In the genomic region with DNA sequence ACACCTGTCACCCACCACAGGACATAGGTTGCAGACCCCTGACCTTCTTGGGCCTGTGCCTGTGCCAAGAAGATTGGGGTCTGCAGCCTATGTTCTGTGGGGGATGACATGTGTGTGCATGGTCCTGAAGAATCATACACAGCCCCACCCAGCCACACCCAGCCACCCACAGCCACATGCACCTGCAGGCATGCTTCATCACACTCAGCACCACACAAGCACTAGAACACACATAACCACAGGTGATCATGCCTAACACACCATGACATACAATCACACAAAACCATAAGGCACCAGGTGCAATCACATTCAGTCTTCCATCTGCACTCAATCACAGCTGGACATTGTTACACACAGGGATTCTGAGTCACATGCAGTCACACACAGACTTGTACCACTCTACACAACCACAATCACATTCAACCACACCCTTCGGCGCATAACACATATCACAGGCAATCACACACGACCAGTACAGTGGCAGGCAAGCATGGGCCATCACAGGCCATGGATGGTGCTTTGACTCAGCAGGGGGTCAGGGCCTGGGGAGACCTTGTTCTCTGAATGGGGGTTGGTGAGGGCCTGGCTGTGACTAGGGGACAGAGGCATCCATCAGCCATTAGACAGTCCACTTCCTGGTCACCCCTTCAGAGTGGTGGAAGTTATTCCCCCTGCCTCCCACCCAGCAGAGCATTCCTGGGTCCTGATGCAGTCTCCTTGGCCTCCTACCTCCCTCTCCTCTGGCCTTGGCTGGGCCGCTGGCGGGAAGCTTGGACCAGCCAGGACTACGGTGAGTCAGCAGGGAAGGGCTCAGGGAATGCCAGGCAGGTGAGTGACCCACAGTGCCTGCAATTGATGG, we compare ENCODE assay signal across 2 cellular contexts.
TF ChIP-seq lines count a peak whose summit lies in the region.

No MANE protein-coding gene starts in this region.

TF ChIP-seq in H1, 55 proteins besides CTCF, POLR2A, EP300 and RAD21:
- TF ChIP-seq CTBP2 (IDR thresholded peaks at IDR 0.05; ENCODE audit: borderline replicate concordance, insufficient read depth, insufficient read length, low read length) (no peak), JUND (IDR thresholded peaks at IDR 0.05; ENCODE audit: low read length) (no peak), KDM1A (IDR thresholded peaks at IDR 0.05; ENCODE audit: borderline replicate concordance, low read length) (no peak), TAF7 (optimal IDR thresholded peaks at IDR 0.05; ENCODE audit: borderline replicate concordance, low read depth, low read length) (no peak), EZH2 (IDR thresholded peaks at IDR 0.05; ENCODE audit: low read depth, low read length, severe bottlenecking) (no peak), PHF8 (conservative IDR thresholded peaks at IDR 0.05; ENCODE audit: low read depth, low read length) (no peak), ATF3 (IDR thresholded peaks at IDR 0.05; ENCODE audit: insufficient read depth, low read depth, low read length) (no peak), TAF1 (IDR thresholded peaks at IDR 0.05; ENCODE audit: low read depth, low read length) (no peak), TEAD4 (IDR thresholded peaks at IDR 0.05; ENCODE audit: low read depth, low read length) (no peak), KDM5A (IDR thresholded peaks at IDR 0.05; ENCODE audit: low read length) (no peak), GABPA (IDR thresholded peaks at IDR 0.05; ENCODE audit: borderline replicate concordance, insufficient read depth, low read length) (no peak), GTF2F1 (IDR thresholded peaks at IDR 0.05; ENCODE audit: borderline replicate concordance, low read depth, low read length) (no peak), CHD1 (IDR thresholded peaks at IDR 0.05; ENCODE audit: low read depth, low read length) (no peak), ZNF274 (IDR thresholded peaks at IDR 0.05; ENCODE audit: borderline replicate concordance, extremely low read depth, low read length) (no peak), BCL11A (IDR thresholded peaks at IDR 0.05; ENCODE audit: low read depth in 2 of 2, low read length in 2 of 2) (no peak), SIN3A (conservative IDR thresholded peaks at IDR 0.05 in 1 of 2, IDR thresholded peaks at IDR 0.05 in 1 of 2; ENCODE audit: low read depth in 1 of 2, low read length in 2 of 2) (no peak)

TF ChIP-seq in GM23338, 12 proteins besides CTCF, POLR2A, EP300 and RAD21:
- no peak for TF ChIP-seq CREB1 (CRISPR knock-in tag; IDR thresholded peaks at IDR 0.05; ENCODE audit: low read depth)
- TF ChIP-seq ZNF114 (CRISPR knock-in tag; IDR thresholded peaks at IDR 0.05): no peak
- TF ChIP-seq ZNF331 (CRISPR knock-in tag; IDR thresholded peaks at IDR 0.05; ENCODE audit: low read depth): no peak
- TF ChIP-seq EZH2phosphoT487 (IDR thresholded peaks at IDR 0.05; ENCODE audit: unreplicated experiment): no peak
- no peak for TF ChIP-seq STAT1 (IDR thresholded peaks at IDR 0.05; ENCODE audit: unreplicated experiment)
- TF ChIP-seq JUNB (IDR thresholded peaks at IDR 0.05; ENCODE audit: unreplicated experiment): no peak
- TF ChIP-seq, protein P1, sequence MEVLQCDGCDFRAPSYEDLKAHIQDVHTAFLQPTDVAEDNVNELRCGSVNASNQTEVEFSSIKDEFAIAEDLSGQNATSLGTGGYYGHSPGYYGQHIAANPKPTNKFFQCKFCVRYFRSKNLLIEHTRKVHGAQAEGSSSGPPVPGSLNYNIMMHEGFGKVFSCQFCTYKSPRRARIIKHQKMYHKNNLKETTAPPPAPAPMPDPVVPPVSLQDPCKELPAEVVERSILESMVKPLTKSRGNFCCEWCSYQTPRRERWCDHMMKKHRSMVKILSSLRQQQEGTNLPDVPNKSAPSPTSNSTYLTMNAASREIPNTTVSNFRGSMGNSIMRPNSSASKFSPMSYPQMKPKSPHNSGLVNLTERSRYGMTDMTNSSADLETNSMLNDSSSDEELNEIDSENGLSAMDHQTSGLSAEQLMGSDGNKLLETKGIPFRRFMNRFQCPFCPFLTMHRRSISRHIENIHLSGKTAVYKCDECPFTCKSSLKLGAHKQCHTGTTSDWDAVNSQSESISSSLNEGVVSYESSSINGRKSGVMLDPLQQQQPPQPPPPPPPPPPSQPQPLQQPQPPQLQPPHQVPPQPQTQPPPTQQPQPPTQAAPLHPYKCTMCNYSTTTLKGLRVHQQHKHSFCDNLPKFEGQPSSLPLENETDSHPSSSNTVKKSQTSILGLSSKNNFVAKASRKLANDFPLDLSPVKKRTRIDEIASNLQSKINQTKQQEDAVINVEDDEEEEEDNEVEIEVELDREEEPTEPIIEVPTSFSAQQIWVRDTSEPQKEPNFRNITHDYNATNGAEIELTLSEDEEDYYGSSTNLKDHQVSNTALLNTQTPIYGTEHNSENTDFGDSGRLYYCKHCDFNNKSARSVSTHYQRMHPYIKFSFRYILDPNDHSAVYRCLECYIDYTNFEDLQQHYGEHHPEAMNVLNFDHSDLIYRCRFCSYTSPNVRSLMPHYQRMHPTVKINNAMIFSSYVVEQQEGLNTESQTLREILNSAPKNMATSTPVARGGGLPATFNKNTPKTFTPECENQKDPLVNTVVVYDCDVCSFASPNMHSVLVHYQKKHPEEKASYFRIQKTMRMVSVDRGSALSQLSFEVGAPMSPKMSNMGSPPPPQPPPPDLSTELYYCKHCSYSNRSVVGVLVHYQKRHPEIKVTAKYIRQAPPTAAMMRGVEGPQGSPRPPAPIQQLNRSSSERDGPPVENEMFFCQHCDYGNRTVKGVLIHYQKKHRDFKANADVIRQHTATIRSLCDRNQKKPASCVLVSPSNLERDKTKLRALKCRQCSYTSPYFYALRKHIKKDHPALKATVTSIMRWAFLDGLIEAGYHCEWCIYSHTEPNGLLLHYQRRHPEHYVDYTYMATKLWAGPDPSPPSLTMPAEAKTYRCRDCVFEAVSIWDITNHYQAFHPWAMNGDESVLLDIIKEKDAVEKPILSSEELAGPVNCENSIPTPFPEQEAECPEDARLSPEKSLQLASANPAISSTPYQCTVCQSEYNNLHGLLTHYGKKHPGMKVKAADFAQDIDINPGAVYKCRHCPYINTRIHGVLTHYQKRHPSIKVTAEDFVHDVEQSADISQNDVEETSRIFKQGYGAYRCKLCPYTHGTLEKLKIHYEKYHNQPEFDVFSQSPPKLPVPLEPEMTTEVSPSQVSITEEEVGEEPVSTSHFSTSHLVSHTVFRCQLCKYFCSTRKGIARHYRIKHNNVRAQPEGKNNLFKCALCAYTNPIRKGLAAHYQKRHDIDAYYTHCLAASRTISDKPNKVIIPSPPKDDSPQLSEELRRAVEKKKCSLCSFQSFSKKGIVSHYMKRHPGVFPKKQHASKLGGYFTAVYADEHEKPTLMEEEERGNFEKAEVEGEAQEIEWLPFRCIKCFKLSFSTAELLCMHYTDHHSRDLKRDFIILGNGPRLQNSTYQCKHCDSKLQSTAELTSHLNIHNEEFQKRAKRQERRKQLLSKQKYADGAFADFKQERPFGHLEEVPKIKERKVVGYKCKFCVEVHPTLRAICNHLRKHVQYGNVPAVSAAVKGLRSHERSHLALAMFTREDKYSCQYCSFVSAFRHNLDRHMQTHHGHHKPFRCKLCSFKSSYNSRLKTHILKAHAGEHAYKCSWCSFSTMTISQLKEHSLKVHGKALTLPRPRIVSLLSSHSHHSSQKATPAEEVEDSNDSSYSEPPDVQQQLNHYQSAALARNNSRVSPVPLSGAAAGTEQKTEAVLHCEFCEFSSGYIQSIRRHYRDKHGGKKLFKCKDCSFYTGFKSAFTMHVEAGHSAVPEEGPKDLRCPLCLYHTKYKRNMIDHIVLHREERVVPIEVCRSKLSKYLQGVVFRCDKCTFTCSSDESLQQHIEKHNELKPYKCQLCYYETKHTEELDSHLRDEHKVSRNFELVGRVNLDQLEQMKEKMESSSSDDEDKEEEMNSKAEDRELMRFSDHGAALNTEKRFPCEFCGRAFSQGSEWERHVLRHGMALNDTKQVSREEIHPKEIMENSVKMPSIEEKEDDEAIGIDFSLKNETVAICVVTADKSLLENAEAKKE (CRISPR knock-in tag; IDR thresholded peaks at IDR 0.05): no peak
